2 cellular contexts compared by ENCODE assay signal in genomic region chr7:116322541-116322940, GRCh38.
TF ChIP-seq lines count a peak whose summit lies in the region.

No MANE protein-coding gene starts in this region.

TF ChIP-seq in IMR-90, 13 proteins besides CTCF, POLR2A, EP300 and RAD21 (continued from another document):
- no peak for TF ChIP-seq SMC3 (IDR thresholded peaks at IDR 0.05; ENCODE audit: low read depth, low read length)
- TF ChIP-seq CEBPB (IDR thresholded peaks at IDR 0.05; ENCODE audit: low read depth, low read length) = no peak

TF ChIP-seq in SK-N-SH treated with all-trans-retinoic acid at 6 μM for 48 hours, 23 proteins besides CTCF, POLR2A, EP300 and RAD21 (continued from another document):
- TF ChIP-seq, protein P1, sequence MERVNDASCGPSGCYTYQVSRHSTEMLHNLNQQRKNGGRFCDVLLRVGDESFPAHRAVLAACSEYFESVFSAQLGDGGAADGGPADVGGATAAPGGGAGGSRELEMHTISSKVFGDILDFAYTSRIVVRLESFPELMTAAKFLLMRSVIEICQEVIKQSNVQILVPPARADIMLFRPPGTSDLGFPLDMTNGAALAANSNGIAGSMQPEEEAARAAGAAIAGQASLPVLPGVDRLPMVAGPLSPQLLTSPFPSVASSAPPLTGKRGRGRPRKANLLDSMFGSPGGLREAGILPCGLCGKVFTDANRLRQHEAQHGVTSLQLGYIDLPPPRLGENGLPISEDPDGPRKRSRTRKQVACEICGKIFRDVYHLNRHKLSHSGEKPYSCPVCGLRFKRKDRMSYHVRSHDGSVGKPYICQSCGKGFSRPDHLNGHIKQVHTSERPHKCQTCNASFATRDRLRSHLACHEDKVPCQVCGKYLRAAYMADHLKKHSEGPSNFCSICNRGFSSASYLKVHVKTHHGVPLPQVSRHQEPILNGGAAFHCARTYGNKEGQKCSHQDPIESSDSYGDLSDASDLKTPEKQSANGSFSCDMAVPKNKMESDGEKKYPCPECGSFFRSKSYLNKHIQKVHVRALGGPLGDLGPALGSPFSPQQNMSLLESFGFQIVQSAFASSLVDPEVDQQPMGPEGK (CRISPR knock-in tag; IDR thresholded peaks at IDR 0.05; ENCODE audit: borderline replicate concordance) = no peak
- no peak for TF ChIP-seq TOX (CRISPR knock-in tag; IDR thresholded peaks at IDR 0.05; ENCODE audit: borderline replicate concordance)
- TF ChIP-seq PPARA (CRISPR knock-in tag; IDR thresholded peaks at IDR 0.05; ENCODE audit: borderline replicate concordance) = no peak
- TF ChIP-seq RARB (CRISPR knock-in tag; IDR thresholded peaks at IDR 0.05) = no peak
- no peak for TF ChIP-seq CSDC2 (CRISPR knock-in tag; IDR thresholded peaks at IDR 0.05)
- TF ChIP-seq, protein P2, sequence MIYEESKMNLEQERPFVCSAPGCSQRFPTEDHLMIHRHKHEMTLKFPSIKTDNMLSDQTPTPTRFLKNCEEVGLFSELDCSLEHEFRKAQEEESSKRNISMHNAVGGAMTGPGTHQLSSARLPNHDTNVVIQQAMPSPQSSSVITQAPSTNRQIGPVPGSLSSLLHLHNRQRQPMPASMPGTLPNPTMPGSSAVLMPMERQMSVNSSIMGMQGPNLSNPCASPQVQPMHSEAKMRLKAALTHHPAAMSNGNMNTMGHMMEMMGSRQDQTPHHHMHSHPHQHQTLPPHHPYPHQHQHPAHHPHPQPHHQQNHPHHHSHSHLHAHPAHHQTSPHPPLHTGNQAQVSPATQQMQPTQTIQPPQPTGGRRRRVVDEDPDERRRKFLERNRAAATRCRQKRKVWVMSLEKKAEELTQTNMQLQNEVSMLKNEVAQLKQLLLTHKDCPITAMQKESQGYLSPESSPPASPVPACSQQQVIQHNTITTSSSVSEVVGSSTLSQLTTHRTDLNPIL (CRISPR knock-in tag; IDR thresholded peaks at IDR 0.05; ENCODE audit: low read depth) = no peak
- TF ChIP-seq ISL1 (CRISPR knock-in tag; IDR thresholded peaks at IDR 0.05) = no peak
- no peak for TF ChIP-seq ZFP30 (CRISPR knock-in tag; IDR thresholded peaks at IDR 0.05)
- no peak for TF ChIP-seq ARNTL (CRISPR knock-in tag; IDR thresholded peaks at IDR 0.05; ENCODE audit: borderline replicate concordance, low read depth)
- TF ChIP-seq ESRRG (CRISPR knock-in tag; IDR thresholded peaks at IDR 0.05) = no peak
